In genomic region chr3:178195824-178196223, GRCh38 we compare ENCODE assay signal across 12 cellular contexts.
A peak's percentile ranks its signal among the peaks of the same experiment; 100 is the strongest.
DNase-seq lines count a peak whose midpoint lies in the region; ATAC-seq, FAIRE-seq and TF ChIP-seq lines count a peak whose summit lies in the region.
"Had no signal": no experiment of that assay in that cellular context is flagged by ENCODE, and none has a peak within 500 bp of the region (broad histone marks: within the 10 kb centered on the region; RNA-seq: fewer than 3 reads in every experiment).

No MANE protein-coding gene starts in this region.

- intact Hi-C loops in prostate gland (cut with DNase I), result no loop called here

- no peaks in the 10 kb centered on the region for H3K27me3 ChIP-seq in prostate gland (replicated peaks; ENCODE audit: insufficient read depth)
- H3K27me3 ChIP-seq: colonic mucosa had no signal

- WGBS in prostate gland, result 64% methylated on average over 2 of the region's 2 CpGs

- no peaks in the 10 kb centered on the region for H3K9me3 ChIP-seq in prostate gland
- H3K9me3 ChIP-seq: colonic mucosa had no signal

- ATAC-seq in GM18508 (IDR thresholded peaks at IDR 0.05; ENCODE audit: insufficient read depth, unreplicated experiment), result peak; percentile 87
- peak; percentile 92 for ATAC-seq in HG02623 (IDR thresholded peaks at IDR 0.05; ENCODE audit: unreplicated experiment)

- peak; percentile 71 for FAIRE-seq in RCC 7860 (lab: Jason Lieb, UNC)
- FAIRE-seq: G401.6 had no signal

- TF ChIP-seq POLR2A in prostate gland (IDR thresholded peaks at IDR 0.05), result no peak

- DNase-seq in RCC 7860 (ENCODE audit: low spot score) (peak; percentile 42), kidney glomerular epithelial cell (lab: John Stamatoyannopoulos, UW) (peak; percentile 17), NCI-H2107 (lab: John Stamatoyannopoulos, UW) (no peak), prostate gland (ENCODE audit: low spot score) (no peak), NCI-H345 (lab: John Stamatoyannopoulos, UW) (no peak)
- no peak for DNase-seq in activated CD4-positive, alpha-beta T cell treated with anti-CD3 and anti-CD28 coated beads for 4 hours
- DNase-seq: colonic mucosa, NCI-H2227 treated with DMSO at 0.1 percent for 48 hours had no signal

- no peak for TF ChIP-seq CTCF in prostate gland (IDR thresholded peaks at IDR 0.05)

- H3K4me3 ChIP-seq in prostate gland, result no peak overlapping the region
- H3K4me3 ChIP-seq: colonic mucosa, lung had no signal

- no peak overlapping the region for H3K27ac ChIP-seq in prostate gland
- H3K27ac ChIP-seq: colonic mucosa had no signal

- H3K36me3 ChIP-seq in prostate gland, result no peaks in the 10 kb centered on the region
- H3K36me3 ChIP-seq: colonic mucosa had no signal

- H3K4me1 ChIP-seq in prostate gland (replicated peaks), result no peaks in the 10 kb centered on the region
- H3K4me1 ChIP-seq: colonic mucosa had no signal

Comparison
In these comparisons a context has a peak if more than half of its experiments do, and no peak if none do; other contexts are left out.
1. DNase-seq: peak in RCC 7860 (single experiment) and kidney glomerular epithelial cell (single experiment); none in activated CD4-positive, alpha-beta T cell treated with anti-CD3 and anti-CD28 coated beads for 4 hours (0 of 2), NCI-H2107 (single experiment), prostate gland (single experiment) and NCI-H345 (single experiment).